Comparison of ENCODE assay signal across 8 cellular contexts in genomic region chr1:64898107-64898861, GRCh38.
A peak's percentile ranks its signal among the peaks of the same experiment; 100 is the strongest.
DNase-seq lines count a peak whose midpoint lies in the region; ATAC-seq and TF ChIP-seq lines count a peak whose summit lies in the region.

No MANE protein-coding gene starts in this region.

- H3K4me3 ChIP-seq in coronary artery (no peak overlapping the region), liver (ENCODE audit: low read depth in 1 of 3, low read length in 3 of 3) (no peak overlapping the region)

- no peaks in the 10 kb centered on the region for H3K36me3 ChIP-seq in liver (ENCODE audit: control insufficient read depth in 4 of 4, insufficient read depth in 3 of 4, low read depth in 1 of 4, low read length in 3 of 4)

- H3K27ac ChIP-seq in RWPE1, result peak overlapping the region; percentile 49
- H3K27ac ChIP-seq in coronary artery, result peak overlapping the region; percentile 77 to 78
- H3K27ac ChIP-seq in liver (ENCODE audit: low read depth in 1 of 2, low read length in 2 of 2), result peak overlapping the region; percentile 81 to 94

- POLR2A ChIA-PET in RWPE1 (lab: Yijun Ruan, JAX; ENCODE audit: low non-redundant PET), result no interaction called here

- WGBS in liver, result 6% methylated on average over 4 of the region's 4 CpGs

- no peaks in the 10 kb centered on the region for H3K27me3 ChIP-seq in liver (ENCODE audit: control insufficient read depth in 4 of 4, insufficient read depth in 4 of 4, low read length in 3 of 4)

- peak; percentile 97 for DNase-seq in Daoy (ENCODE audit: low read depth)
- peak; percentile 65 for DNase-seq in GM20000 (ENCODE audit: low spot score)
- DNase-seq in RWPE1 (ENCODE audit: low spot score), result peak; percentile 78
- DNase-seq in coronary artery (ENCODE audit: low spot score), result peak; percentile 92
- peak; percentile 37 for DNase-seq in stimulated activated naive CD8-positive, alpha-beta T cell treated with anti-CD3 and anti-CD28 coated beads, Interleukin-15, Interleukin-2, amounts not matched to agents 100 U/mL and 50 U/mL, for 24 hours

- peak; percentile 57 to 66 for TF ChIP-seq RAD21 in liver (IDR thresholded peaks at IDR 0.05)

- H3K4me1 ChIP-seq in liver (ENCODE audit: control insufficient read depth in 4 of 4, insufficient read depth in 4 of 4, low read length in 3 of 4), result peaks cover 0 to 14% (median 11%) of the 10 kb centered on the region in 4 donors

- TF ChIP-seq CTCF in GM20000 (IDR thresholded peaks at IDR 0.05; ENCODE audit: extremely low read depth, missing control alignments) (no peak), RWPE1 (conservative IDR thresholded peaks at IDR 0.05; ENCODE audit: low read depth) (no peak), coronary artery (IDR thresholded peaks at IDR 0.05) (no peak), liver (IDR thresholded peaks at IDR 0.05; ENCODE audit: low read depth, low read length, missing input control) (no peak)

- CTCF ChIA-PET in RWPE1 (lab: Yijun Ruan, JAX), result no interaction called here

- ATAC-seq in HG03520 (IDR thresholded peaks at IDR 0.05; ENCODE audit: unreplicated experiment) (peak; percentile 60), GM18520 (IDR thresholded peaks at IDR 0.05; ENCODE audit: unreplicated experiment) (no peak)
- ATAC-seq in stimulated activated naive CD8-positive, alpha-beta T cell treated with anti-CD3 and anti-CD28 coated beads, Interleukin-15, Interleukin-2, amounts not matched to agents 100 U/mL and 50 U/mL, for 24 hours, result peak; percentile 73

- H3K9ac ChIP-seq in liver (ENCODE audit: low read depth in 1 of 2, low read length in 2 of 2), result peak overlapping the region in 1 of 2 donors; percentile 55

- no peaks in the 10 kb centered on the region for H3K9me3 ChIP-seq in liver (ENCODE audit: control insufficient read depth in 4 of 4, low read length in 3 of 4)

TF ChIP-seq in liver, 16 proteins besides CTCF, POLR2A, EP300 and RAD21:
- peak; percentile 47 to 56 for TF ChIP-seq HNF4A (conservative IDR thresholded peaks at IDR 0.05)
- TF ChIP-seq SP1 (IDR thresholded peaks at IDR 0.05), result peak; percentile 64
- peak in 1 of 2 donors; percentile 33 for TF ChIP-seq EGR1 (IDR thresholded peaks at IDR 0.05; ENCODE audit: low read depth in 2 of 2)
- no peak for TF ChIP-seq GABPA (IDR thresholded peaks at IDR 0.05 in 1 of 2, conservative IDR thresholded peaks at IDR 0.05 in 1 of 2)
- TF ChIP-seq FOXA1 (IDR thresholded peaks at IDR 0.05), result peak; percentile 67
- TF ChIP-seq RXRA (IDR thresholded peaks at IDR 0.05), result peak; percentile 64 to 80
- peak; percentile 100 for TF ChIP-seq JUND (IDR thresholded peaks at IDR 0.05)
- peak; percentile 26 for TF ChIP-seq YY1 (IDR thresholded peaks at IDR 0.05)
- TF ChIP-seq MAX (IDR thresholded peaks at IDR 0.05), result no peak
- TF ChIP-seq REST (IDR thresholded peaks at IDR 0.05), result peak; percentile 65
- TF ChIP-seq FOXA2 (IDR thresholded peaks at IDR 0.05), result no peak
- TF ChIP-seq TAF1 (conservative IDR thresholded peaks at IDR 0.05), result no peak
- TF ChIP-seq ATF3 (IDR thresholded peaks at IDR 0.05), result peak; percentile 96
- TF ChIP-seq HNF4G (IDR thresholded peaks at IDR 0.05), result no peak
- peak; percentile 98 for TF ChIP-seq NR2F2 (IDR thresholded peaks at IDR 0.05)
- TF ChIP-seq, protein P1, sequence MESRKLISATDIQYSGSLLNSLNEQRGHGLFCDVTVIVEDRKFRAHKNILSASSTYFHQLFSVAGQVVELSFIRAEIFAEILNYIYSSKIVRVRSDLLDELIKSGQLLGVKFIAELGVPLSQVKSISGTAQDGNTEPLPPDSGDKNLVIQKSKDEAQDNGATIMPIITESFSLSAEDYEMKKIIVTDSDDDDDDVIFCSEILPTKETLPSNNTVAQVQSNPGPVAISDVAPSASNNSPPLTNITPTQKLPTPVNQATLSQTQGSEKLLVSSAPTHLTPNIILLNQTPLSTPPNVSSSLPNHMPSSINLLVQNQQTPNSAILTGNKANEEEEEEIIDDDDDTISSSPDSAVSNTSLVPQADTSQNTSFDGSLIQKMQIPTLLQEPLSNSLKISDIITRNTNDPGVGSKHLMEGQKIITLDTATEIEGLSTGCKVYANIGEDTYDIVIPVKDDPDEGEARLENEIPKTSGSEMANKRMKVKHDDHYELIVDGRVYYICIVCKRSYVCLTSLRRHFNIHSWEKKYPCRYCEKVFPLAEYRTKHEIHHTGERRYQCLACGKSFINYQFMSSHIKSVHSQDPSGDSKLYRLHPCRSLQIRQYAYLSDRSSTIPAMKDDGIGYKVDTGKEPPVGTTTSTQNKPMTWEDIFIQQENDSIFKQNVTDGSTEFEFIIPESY (IDR thresholded peaks at IDR 0.05), result peak; percentile 18

Comparison
In these comparisons a context has a peak if more than half of its experiments do, and no peak if none do; other contexts are left out.
1. DNase-seq: peak in every context shown above with its lines; median percentile 97 in Daoy; 92 in coronary artery; 78 in RWPE1; 65 in GM20000; 37 in stimulated activated naive CD8-positive, alpha-beta T cell treated with anti-CD3 and anti-CD28 coated beads, Interleukin-15, Interleukin-2, amounts not matched to agents 100 U/mL and 50 U/mL, for 24 hours.